8 cellular contexts compared by ENCODE assay signal in genomic region chr10:75234017-75234682, GRCh38. TPM values are rescaled to one million over a fixed set of nuclear protein-coding genes. Genes with fewer than 3 reads are reported as not detected.
DNase-seq lines count a peak whose midpoint lies in the region; ATAC-seq and TF ChIP-seq lines count a peak whose summit lies in the region.

No MANE protein-coding gene starts in this region.

- peaks cover 2 to 27% (median 10%) of the 10 kb centered on the region in 4 donors for H3K36me3 ChIP-seq in right lobe of liver

- DNase-seq in AG04450 (ENCODE audit: low read depth, low spot score) (peak; percentile 36), NCI-H526 treated with DMSO at 0.1 percent for 48 hours (lab: John Stamatoyannopoulos, UW) (peak; percentile 77), dermis blood vessel endothelial cell (peak; percentile 91), right lobe of liver (peak; percentile 99)
- DNase-seq in activated CD4-positive, alpha-beta T cell treated with anti-CD3 and anti-CD28 coated beads, Interleukin-2, amount 50 U/mL, for 48 hours: peak; percentile 98 to 99
- peak; percentile 97 for DNase-seq in stimulated activated CD4-positive, alpha-beta T cell treated with anti-CD3 and anti-CD28 coated beads, Interleukin-4, amount 100 ng/mL, for 24 hours

- peak; percentile 46 for TF ChIP-seq POLR2A in right lobe of liver (IDR thresholded peaks at IDR 0.05)

- H3K4me3 ChIP-seq in AG04450 (ENCODE audit: low read depth, low read length): peak overlapping the region; percentile 66
- H3K4me3 ChIP-seq in right lobe of liver: peak overlapping the region; percentile 63 to 88 (median 84)

- H3K27ac ChIP-seq in AG04450 (ENCODE audit: low read depth, low read length) (peak overlapping the region; percentile 39), right lobe of liver (peak overlapping the region; percentile 53 to 63 (median 63))

- intact Hi-C loops in right lobe of liver (cut with DNase I): loop anchor here (5.0 to 10.0 kb wide), 3 partner anchors 49 to 129 kb away; partner anchors contain the start of gene SAMD8 (in 1 of the 2)

- peak; percentile 55 for ATAC-seq in GM19023 (IDR thresholded peaks at IDR 0.05; ENCODE audit: unreplicated experiment)
- peak; percentile 43 for ATAC-seq in HG03196 (IDR thresholded peaks at IDR 0.05; ENCODE audit: unreplicated experiment)
- ATAC-seq in right lobe of liver: peak; percentile 81 to 88 (median 83)

- no peaks in the 10 kb centered on the region; the same call in 1 of the 2 replicates for H3K9me3 ChIP-seq in AG04450 (ENCODE audit: control insufficient read depth, insufficient read depth, low read length)
- no peaks in the 10 kb centered on the region for H3K9me3 ChIP-seq in right lobe of liver

- CTCF ChIA-PET in AG04450 (lab: Charles Lee): interaction anchor here (0.5 to 3.4 kb wide), 5 partner anchors 68 to 990 kb away, joined by 3 to 36 read pairs (median 3); no protein-coding TSS in a partner anchor

- WGBS in right lobe of liver (ENCODE audit: insufficient coverage, low coverage, low lambda C conversion rate, missing lambda C conversion rate): 0% methylated on average over 8 of the region's 48 CpGs

- H3K27me3 ChIP-seq in AG04450 (ENCODE audit: control insufficient read depth, insufficient read depth, low read length) (no peaks in the 10 kb centered on the region), right lobe of liver (no peaks in the 10 kb centered on the region)

- POLR2A ChIA-PET in AG04450 (lab: Yijun Ruan, JAX): interaction anchor here (0.6 to 1.6 kb wide), 6 partner anchors 24 to 1425 kb away, joined by 3 to 8 read pairs (median 4); partner anchors contain the start of gene VDAC2

- peaks cover 0 to 18% (median 5%) of the 10 kb centered on the region in 4 donors for H3K4me1 ChIP-seq in right lobe of liver

- TF ChIP-seq CTCF in AG04450 (IDR thresholded peaks at IDR 0.05; ENCODE audit: low read depth, low read length) (no peak), right lobe of liver (IDR thresholded peaks at IDR 0.05) (no peak)

RNA-seq across cellular contexts. Expression of gene COMTD1, which starts 1.6 kb away (rescaled TPM):
- polyA plus RNA-seq in AG04450 (2011; rRNA removed): 2.0 and 2.3 TPM in 2 replicates
- 0.61 and 0.97 TPM in 2 replicates for polyA minus RNA-seq in AG04450 (2011; rRNA and poly(A)+ RNA removed)
- total RNA-seq in dermis blood vessel endothelial cell (15.9 and 23.0 TPM in 2 replicates), right lobe of liver (10 to 100 TPM; 14.3 to 88.7 (median 22.1) TPM)

RNA-seq across cellular contexts. Expression of gene VDAC2, which starts 23.6 kb away (rescaled TPM):
- polyA plus RNA-seq in AG04450 (2011; rRNA removed): 154 and 201 TPM in 2 replicates
- 45.6 and 63.9 TPM in 2 replicates for polyA minus RNA-seq in AG04450 (2011; rRNA and poly(A)+ RNA removed)
- 174 and 191 TPM in 2 replicates for total RNA-seq in dermis blood vessel endothelial cell
- 10 to 100 TPM; 48.3 to 92.7 (median 70.2) TPM for total RNA-seq in right lobe of liver

Comparison
In these comparisons a context has a peak if more than half of its experiments do, and no peak if none do; other contexts are left out.
1. Peak in every context shown above with its lines: DNase-seq, ATAC-seq, H3K4me3 ChIP-seq and H3K27ac ChIP-seq.
2. DNase-seq: peak in every context shown above with its lines; median percentile 99 in right lobe of liver; 98 in activated CD4-positive, alpha-beta T cell treated with anti-CD3 and anti-CD28 coated beads, Interleukin-2, amount 50 U/mL, for 48 hours; 97 in stimulated activated CD4-positive, alpha-beta T cell treated with anti-CD3 and anti-CD28 coated beads, Interleukin-4, amount 100 ng/mL, for 24 hours; 91 in dermis blood vessel endothelial cell; 77 in NCI-H526 treated with DMSO at 0.1 percent for 48 hours; 36 in AG04450.